ENCODE assay signal across 16 cellular contexts in the genomic region with DNA sequence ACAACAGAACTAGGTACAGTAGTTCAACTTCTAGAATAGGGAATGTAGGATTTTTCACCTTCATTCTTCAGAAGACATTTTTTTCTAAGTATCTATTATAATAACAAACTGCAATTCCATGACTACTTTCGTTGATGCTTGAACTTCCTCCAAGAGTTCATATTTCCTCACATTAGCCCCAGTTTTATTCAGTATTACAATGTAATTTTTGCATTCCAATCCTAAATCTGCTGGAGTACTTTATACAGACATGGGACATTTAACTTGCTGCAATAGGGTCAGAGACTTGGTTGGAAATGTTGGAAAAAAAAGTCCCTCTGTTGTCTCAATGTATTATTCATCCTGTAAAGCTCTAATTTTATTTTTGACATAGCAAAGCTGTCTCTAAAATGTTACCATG. TPM values are rescaled to one million over a fixed set of nuclear protein-coding genes. Genes with fewer than 3 reads are reported as not detected.
DNase-seq lines count a peak whose midpoint lies in the region; ATAC-seq and TF ChIP-seq lines count a peak whose summit lies in the region.
"Had no signal": no experiment of that assay in that cellular context is flagged by ENCODE, and none has a peak within 500 bp of the region (broad histone marks: within the 10 kb centered on the region; RNA-seq: fewer than 3 reads in every experiment).

No MANE protein-coding gene starts in this region.

- H3K9me3 ChIP-seq in adipocyte (ENCODE audit: control insufficient read depth, low read length) (peaks cover 9% of the 10 kb centered on the region), gastrocnemius medialis (peaks cover 0 to 3% (median 0%) of the 10 kb centered on the region in 3 donors)

- TF ChIP-seq CTCF in fibroblast of the aortic adventitia (IDR thresholded peaks at IDR 0.05; ENCODE audit: insufficient read depth, low read length), result no peak
- TF ChIP-seq CTCF in gastrocnemius medialis (IDR thresholded peaks at IDR 0.05 in 4 of 5, conservative IDR thresholded peaks at IDR 0.05 in 1 of 5), result no peak

- H3K27ac ChIP-seq in gastrocnemius medialis, result no peak overlapping the region
- H3K27ac ChIP-seq: HL-60 had no signal

- peaks cover 4% of the 10 kb centered on the region for H3K4me1 ChIP-seq in adipocyte (ENCODE audit: control insufficient read depth, insufficient read depth, low read length)
- H3K4me1 ChIP-seq in gastrocnemius medialis, result peaks cover 0 to 5% of the 10 kb centered on the region in 2 donors

- no peak for ATAC-seq in gastrocnemius medialis
- no peak for ATAC-seq in HG03439 (IDR thresholded peaks at IDR 0.05; ENCODE audit: unreplicated experiment)

- H3K36me3 ChIP-seq in adipocyte (ENCODE audit: control insufficient read depth, insufficient read depth, low read length, severe bottlenecking) (no peaks in the 10 kb centered on the region), gastrocnemius medialis (no peaks in the 10 kb centered on the region)

- no peak overlapping the region for H3K9ac ChIP-seq in adipocyte (ENCODE audit: low read length)

- DNase-seq in NOMO-1 treated with DMSO at 0.1 percent for 48 hours (lab: John Stamatoyannopoulos, UW; ENCODE audit: unreplicated experiment), result peak; percentile 44
- no peak for DNase-seq in NOMO-1 treated with dmso at 0.1 percent for 144 hours (lab: John Stamatoyannopoulos, UW; ENCODE audit: unreplicated experiment)
- DNase-seq in adipocyte (ENCODE audit: low read depth), result peak; percentile 67
- DNase-seq in fibroblast of the aortic adventitia (ENCODE audit: low read depth), result peak; percentile 9
- no peak for DNase-seq in HCEC 1CT
- no peak for DNase-seq in gastrocnemius medialis
- DNase-seq: 8988T, GDM1, NCI-H1417, NCI-H1694 treated with DMSO at 0.1 percent for 48 hours, NCI-H2081 treated with DMSO at 0.1 percent for 48 hours, NCI-H2171 treated with DMSO at 0.1 percent for 48 hours, NCI-H524 treated with DMSO at 0.1 percent for 48 hours, Right ventricle myocardium superior had no signal

- in situ Hi-C loops in gastrocnemius medialis (cut with MboI; ENCODE audit: low sequenced_read_pairs in 4 of 4), result no loop called here

- intact Hi-C loops in gastrocnemius medialis (cut with DNase I; ENCODE audit: low total_unique reads), result no loop called here

- H3K27me3 ChIP-seq in adipocyte (replicated peaks; ENCODE audit: control insufficient read depth, insufficient read depth, low read length) (no peaks in the 10 kb centered on the region), gastrocnemius medialis (no peaks in the 10 kb centered on the region)

- H3K4me3 ChIP-seq in adipocyte (ENCODE audit: low read length) (no peak overlapping the region), fibroblast of the aortic adventitia (ENCODE audit: low read depth, low read length) (no peak overlapping the region), gastrocnemius medialis (no peak overlapping the region)

- TF ChIP-seq POLR2A in gastrocnemius medialis (IDR thresholded peaks at IDR 0.05), result no peak

RNA-seq across cellular contexts. Expression of a gene that starts 19.6 kb away (rescaled TPM):
- total RNA-seq in fibroblast of the aortic adventitia (ENCODE audit: low replicate concordance) (1.5 TPM in 1 of 2 replicates, not detected in the other), gastrocnemius medialis (10 to 100 TPM in 3 of 4 donors, 1 to 10 TPM in 1; 7.9 to 21.9 (median 16.3) TPM)

RNA-seq across cellular contexts. Expression of a gene that starts 40.5 kb away (rescaled TPM):
- 6.7 and 22.2 TPM in 2 replicates for total RNA-seq in fibroblast of the aortic adventitia (ENCODE audit: low replicate concordance)
- total RNA-seq in gastrocnemius medialis, result 10 to 100 TPM in 2 of 4 donors, 1 to 10 TPM in 2; 5.5 to 11.4 (median 9.3) TPM

Comparison
In these comparisons a context has a peak if more than half of its experiments do, and no peak if none do; other contexts are left out.
1. DNase-seq: peak in NOMO-1 treated with DMSO at 0.1 percent for 48 hours (single experiment), adipocyte (single experiment) and fibroblast of the aortic adventitia (single experiment); none in NOMO-1 treated with dmso at 0.1 percent for 144 hours (single experiment), HCEC 1CT (single experiment) and gastrocnemius medialis (0 of 2).